ENCODE assay signal across 24 cellular contexts in genomic region chr7:30662431-30662939, GRCh38. TPM values are rescaled to one million over a fixed set of nuclear protein-coding genes. Genes with fewer than 3 reads are reported as not detected.
DNase-seq lines count a peak whose midpoint lies in the region; ATAC-seq and TF ChIP-seq lines count a peak whose summit lies in the region.
"Had no signal": no experiment of that assay in that cellular context is flagged by ENCODE, and none has a peak within 500 bp of the region (broad histone marks: within the 10 kb centered on the region; RNA-seq: fewer than 3 reads in every experiment).

No MANE protein-coding gene starts in this region.

- H3K9me2 ChIP-seq in GM23338 (ENCODE audit: insufficient read depth), result 0 out of 2 replicates have a peak, but pooled peaks cover 5% of the 10 kb centered on the region

- no peak for ATAC-seq in RWPE2 (ENCODE audit: low read depth)
- ATAC-seq in GM23338, result no peak
- ATAC-seq: A549, GM12878, HCT116 had no signal

- H2AFZ ChIP-seq in GM23338, result no peak overlapping the region
- H2AFZ ChIP-seq: GM23248 had no signal

- H3K4me3 ChIP-seq in RWPE2 (ENCODE audit: severe bottlenecking) (no peak overlapping the region), SJCRH30 (no peak overlapping the region), GM23338 (no peak overlapping the region)
- H3K4me3 ChIP-seq: A549; BLaER1 treated with 17β-estradiol and CSF1 and Interleukin-3, amounts not matched to agents 10 nM and 100 nM; GM12878; GM23248 had no signal

- no peak overlapping the region for H3K4me2 ChIP-seq in GM23338
- H3K4me2 ChIP-seq: A549; BLaER1 treated with 17β-estradiol and CSF1 and Interleukin-3, amounts not matched to agents 10 nM and 100 nM had no signal

- H3K27me3 ChIP-seq in RWPE2 (ENCODE audit: insufficient read depth, poor library complexity, severe bottlenecking) (peaks cover 4% of the 10 kb centered on the region), SJCRH30 (no peaks in the 10 kb centered on the region; the same call in 1 of the 2 replicates), GM23338 (ENCODE audit: insufficient read depth) (no peaks in the 10 kb centered on the region)
- H3K27me3 ChIP-seq: BE2C; BLaER1 treated with 17β-estradiol and CSF1 and Interleukin-3, amounts not matched to agents 10 nM and 100 nM had no signal

- H3K27ac ChIP-seq in RWPE2 (ENCODE audit: poor library complexity, severe bottlenecking) (no peak overlapping the region), SJCRH30 (no peak overlapping the region), GM23338 (ENCODE audit: low read depth) (no peak overlapping the region)
- H3K27ac ChIP-seq: A549; BLaER1 treated with 17β-estradiol and CSF1 and Interleukin-3, amounts not matched to agents 10 nM and 100 nM; GM23248 had no signal

- H3K4me1 ChIP-seq in RWPE2 (ENCODE audit: insufficient read depth, poor library complexity, severe bottlenecking) (no peaks in the 10 kb centered on the region), SJCRH30 (peaks cover 17% of the 10 kb centered on the region), GM23338 (ENCODE audit: insufficient read depth) (no peaks in the 10 kb centered on the region)
- H3K4me1 ChIP-seq: A549 had no signal

- no peaks in the 10 kb centered on the region for H3K9me3 ChIP-seq in RWPE2 (ENCODE audit: severe bottlenecking)
- no peaks in the 10 kb centered on the region for H3K9me3 ChIP-seq in SJCRH30 (replicated peaks)
- H3K9me3 ChIP-seq: A549; BE2C; BLaER1 treated with 17β-estradiol and CSF1 and Interleukin-3, amounts not matched to agents 10 nM and 100 nM had no signal

- no peaks in the 10 kb centered on the region for H3K36me3 ChIP-seq in RWPE2 (ENCODE audit: low read depth)
- no peaks in the 10 kb centered on the region for H3K36me3 ChIP-seq in SJCRH30
- no peaks in the 10 kb centered on the region for H3K36me3 ChIP-seq in GM23338 (ENCODE audit: insufficient read depth)
- H3K36me3 ChIP-seq: BE2C; BLaER1 treated with 17β-estradiol and CSF1 and Interleukin-3, amounts not matched to agents 10 nM and 100 nM had no signal

- H3K36me3 Mint-ChIP-seq in chondrocyte (ENCODE audit: low read depth), result peaks cover 4% of the 10 kb centered on the region
- H3K36me3 Mint-ChIP-seq in GM23338 (ENCODE audit: low read depth), result no peaks in the 10 kb centered on the region
- H3K36me3 Mint-ChIP-seq: CD14-positive monocyte; CD8-positive, alpha-beta memory T cell had no signal

- no peak overlapping the region for H3K27ac Mint-ChIP-seq in chondrocyte (ENCODE audit: unreplicated experiment)
- no peak overlapping the region for H3K27ac Mint-ChIP-seq in GM23338
- H3K27ac Mint-ChIP-seq: CD14-positive monocyte; CD4-positive, alpha-beta T cell; CD8-positive, alpha-beta memory T cell; H9 had no signal

- no peaks in the 10 kb centered on the region for H3K79me2 ChIP-seq in GM23338 (replicated peaks; ENCODE audit: insufficient read depth)

- TF ChIP-seq CTCF in RWPE2 (IDR thresholded peaks at IDR 0.05; ENCODE audit: poor library complexity, severe bottlenecking) (no peak), chondrocyte (IDR thresholded peaks at IDR 0.05) (no peak), GM23338 (conservative IDR thresholded peaks at IDR 0.05; ENCODE audit: low read depth in 2 of 2) (no peak)

- intact Hi-C loops in posterior vena cava (cut with DNase I), result no loop called here

- H3F3A ChIP-seq in GM23338 (replicated peaks; ENCODE audit: low read depth), result no peaks in the 10 kb centered on the region

- H3K4me1 Mint-ChIP-seq in chondrocyte (ENCODE audit: low read depth) (peaks cover 3% of the 10 kb centered on the region), GM23338 (peaks cover 12% of the 10 kb centered on the region)
- H3K4me1 Mint-ChIP-seq: CD8-positive, alpha-beta memory T cell had no signal

- H3K27me3 Mint-ChIP-seq in chondrocyte (ENCODE audit: low read depth), result peaks cover 27% of the 10 kb centered on the region
- H3K27me3 Mint-ChIP-seq in GM23338 (ENCODE audit: insufficient read depth, low read depth, poor library complexity), result peaks cover 9% of the 10 kb centered on the region
- H3K27me3 Mint-ChIP-seq: CD4-positive, alpha-beta T cell had no signal

- peak; percentile 25 for DNase-seq in RWPE2 (ENCODE audit: low spot score)
- peak; percentile 73 for DNase-seq in chondrocyte (ENCODE audit: low spot score)
- DNase-seq in posterior vena cava (ENCODE audit: low spot score), result peak; percentile 43
- DNase-seq in SJCRH30, result no peak
- DNase-seq in effector CD4-positive, alpha-beta T cell, result no peak
- no peak for DNase-seq in GM23338 (ENCODE audit: low spot score)
- DNase-seq: 8988T; ACHN; AML-193; BE2C; CD4-positive, alpha-beta T cell; DMS 273 treated with DMSO at 0.1 percent for 48 hours; DMS79; EL; GDM1; GM23248; H9 had no signal

- no peak overlapping the region for H3K4me3 Mint-ChIP-seq in chondrocyte (ENCODE audit: unreplicated experiment)
- H3K4me3 Mint-ChIP-seq in GM23338, result no peak overlapping the region
- H3K4me3 Mint-ChIP-seq: CD14-positive monocyte; CD4-positive, alpha-beta T cell; CD8-positive, alpha-beta memory T cell; H9 had no signal

- H4K20me1 ChIP-seq in GM23338 (replicated peaks; ENCODE audit: insufficient read depth), result 0 out of 2 replicates have a peak, but pooled peaks cover 4% of the 10 kb centered on the region
- H4K20me1 ChIP-seq: BLaER1 treated with 17β-estradiol and CSF1 and Interleukin-3, amounts not matched to agents 10 nM and 100 nM had no signal

- H3K9me3 Mint-ChIP-seq in chondrocyte (ENCODE audit: low read depth) (no peaks in the 10 kb centered on the region), GM23338 (no peaks in the 10 kb centered on the region)
- H3K9me3 Mint-ChIP-seq: CD4-positive, alpha-beta T cell; CD8-positive, alpha-beta memory T cell; H9 had no signal

TF ChIP-seq in GM23338, 12 proteins besides CTCF, POLR2A, EP300 and RAD21 (continues in another document):
- no peak for TF ChIP-seq REST (IDR thresholded peaks at IDR 0.05; ENCODE audit: unreplicated experiment)
- no peak for TF ChIP-seq ZNF331 (CRISPR knock-in tag; IDR thresholded peaks at IDR 0.05; ENCODE audit: low read depth)
- TF ChIP-seq STAT1 (IDR thresholded peaks at IDR 0.05; ENCODE audit: unreplicated experiment), result no peak
- no peak for TF ChIP-seq POLR2AphosphoS5 (IDR thresholded peaks at IDR 0.05; ENCODE audit: low read depth)
- no peak for TF ChIP-seq EZH2phosphoT487 (IDR thresholded peaks at IDR 0.05; ENCODE audit: unreplicated experiment)
- TF ChIP-seq, protein P1, sequence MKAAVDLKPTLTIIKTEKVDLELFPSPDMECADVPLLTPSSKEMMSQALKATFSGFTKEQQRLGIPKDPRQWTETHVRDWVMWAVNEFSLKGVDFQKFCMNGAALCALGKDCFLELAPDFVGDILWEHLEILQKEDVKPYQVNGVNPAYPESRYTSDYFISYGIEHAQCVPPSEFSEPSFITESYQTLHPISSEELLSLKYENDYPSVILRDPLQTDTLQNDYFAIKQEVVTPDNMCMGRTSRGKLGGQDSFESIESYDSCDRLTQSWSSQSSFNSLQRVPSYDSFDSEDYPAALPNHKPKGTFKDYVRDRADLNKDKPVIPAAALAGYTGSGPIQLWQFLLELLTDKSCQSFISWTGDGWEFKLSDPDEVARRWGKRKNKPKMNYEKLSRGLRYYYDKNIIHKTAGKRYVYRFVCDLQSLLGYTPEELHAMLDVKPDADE (IDR thresholded peaks at IDR 0.05), result no peak
- no peak for TF ChIP-seq JUNB (IDR thresholded peaks at IDR 0.05; ENCODE audit: unreplicated experiment)
- TF ChIP-seq NANOG (IDR thresholded peaks at IDR 0.05; ENCODE audit: borderline replicate concordance), result no peak
- no peak for TF ChIP-seq CREB1 (CRISPR knock-in tag; IDR thresholded peaks at IDR 0.05; ENCODE audit: low read depth)
- no peak for TF ChIP-seq ZNF114 (CRISPR knock-in tag; IDR thresholded peaks at IDR 0.05)

RNA-seq across cellular contexts. Expression of gene CRHR2, which starts 19.8 kb away (rescaled TPM):
- total RNA-seq in chondrocyte, result not detected in 3 replicates
- total RNA-seq in posterior vena cava, result under 1 TPM; 0.10 to 0.60 TPM
- total RNA-seq in SJCRH30 (2014; rRNA removed; shearing (Covaris generic)), result not detected in 2 replicates
- 0.14 and 0.23 TPM in 2 replicates for total RNA-seq in GM23338 (2014; rRNA removed; shearing (Covaris generic))
- 0.26 and 1.4 TPM in 2 replicates for polyA plus RNA-seq in GM23338 (2016; fragmentation: Nextera tagmentation; extraction: Ambion mirVana)
- total RNA-seq: CD4-positive, alpha-beta T cell; CD8-positive, alpha-beta memory T cell; GM12878; GM23248; H4 had no signal
- polyA plus RNA-seq: A549; CD14-positive monocyte; CD8-positive, alpha-beta memory T cell; GM12878 had no signal

Comparison
In these comparisons a context has a peak if more than half of its experiments do, and no peak if none do; other contexts are left out.
1. DNase-seq: peak in RWPE2 (single experiment), chondrocyte (single experiment) and posterior vena cava (single experiment); none in SJCRH30 (0 of 2), effector CD4-positive, alpha-beta T cell (single experiment) and GM23338 (single experiment).